ENCODE assay signal across 8 cellular contexts in genomic region chr1:14095001-14095400, GRCh38.
A peak's percentile ranks its signal among the peaks of the same experiment; 100 is the strongest.
DNase-seq lines count a peak whose midpoint lies in the region; ATAC-seq and TF ChIP-seq lines count a peak whose summit lies in the region.

No MANE protein-coding gene starts in this region.

- DNase-seq in DMS 273 (lab: John Stamatoyannopoulos, UW; ENCODE audit: unreplicated experiment) (peak; percentile 60), DMS 273 treated with DMSO at 0.1 percent for 48 hours (lab: John Stamatoyannopoulos, UW) (no peak), NCI-H2029 (lab: John Stamatoyannopoulos, UW) (peak; percentile 36), cardiac fibroblast (ENCODE audit: low read depth in 2 of 2) (peak in 1 of 2 donors; percentile 33), pons (ENCODE audit: low spot score) (peak; percentile 41)
- DNase-seq in activated CD4-positive, CD25-positive, alpha-beta regulatory T cell treated with anti-CD3 and anti-CD28 coated beads, Interleukin-2, amount 50 U/mL, for 72 hours = no peak

- no peak for ATAC-seq in HG03097 (IDR thresholded peaks at IDR 0.05; ENCODE audit: low FRiP score, unreplicated experiment)
- ATAC-seq in HG02973 (IDR thresholded peaks at IDR 0.05; ENCODE audit: unreplicated experiment) = no peak

- H3K4me3 ChIP-seq in cardiac fibroblast (replicated peaks in 1 of 2; ENCODE audit: low read depth in 2 of 2, low read length in 2 of 2) = no peak overlapping the region

- TF ChIP-seq CTCF in cardiac fibroblast (IDR thresholded peaks at IDR 0.05; ENCODE audit: low read depth, low read length) = peak; percentile 3

Comparison
In these comparisons a context has a peak if more than half of its experiments do, and no peak if none do; other contexts are left out.
1. DNase-seq: peak in DMS 273 (single experiment), NCI-H2029 (single experiment) and pons (single experiment); none in DMS 273 treated with DMSO at 0.1 percent for 48 hours (single experiment) and activated CD4-positive, CD25-positive, alpha-beta regulatory T cell treated with anti-CD3 and anti-CD28 coated beads, Interleukin-2, amount 50 U/mL, for 72 hours (single experiment).